Comparison of ENCODE assay signal across 1 cellular context in genomic region chrX:31331928-31332327, GRCh38.
TF ChIP-seq lines count a peak whose summit lies in the region.

No MANE protein-coding gene starts in this region.

TF ChIP-seq in IMR-90, 13 proteins besides CTCF, POLR2A, EP300 and RAD21:
- TF ChIP-seq USF2 (IDR thresholded peaks at IDR 0.05; ENCODE audit: low read depth, low read length) (no peak), NFE2L2 (IDR thresholded peaks at IDR 0.05; ENCODE audit: low read depth, low read length) (no peak), MAFK (IDR thresholded peaks at IDR 0.05; ENCODE audit: low read depth, low read length) (no peak), MAZ (IDR thresholded peaks at IDR 0.05; ENCODE audit: borderline replicate concordance, low read depth, low read length) (no peak), BHLHE40 (IDR thresholded peaks at IDR 0.05; ENCODE audit: low read depth, low read length) (no peak), SMC3 (IDR thresholded peaks at IDR 0.05; ENCODE audit: low read depth, low read length) (no peak), CEBPB (IDR thresholded peaks at IDR 0.05; ENCODE audit: low read depth, low read length) (no peak), MXI1 (IDR thresholded peaks at IDR 0.05; ENCODE audit: borderline replicate concordance, low read depth, low read length) (no peak), ELK1 (IDR thresholded peaks at IDR 0.05; ENCODE audit: borderline replicate concordance, low read depth, low read length) (no peak), CHD1 (IDR thresholded peaks at IDR 0.05; ENCODE audit: low read depth, low read length) (no peak), RFX5 (IDR thresholded peaks at IDR 0.05; ENCODE audit: low read depth, low read length) (no peak), RCOR1 (IDR thresholded peaks at IDR 0.05; ENCODE audit: insufficient replicate concordance, low read length) (no peak)
